In genomic region chr4:3462790-3463415, GRCh38 we compare ENCODE assay signal across 10 cellular contexts. TPM values are rescaled to one million over a fixed set of nuclear protein-coding genes. Genes with fewer than 3 reads are reported as not detected.
A peak's percentile ranks its signal among the peaks of the same experiment; 100 is the strongest.
DNase-seq lines count a peak whose midpoint lies in the region; ATAC-seq and TF ChIP-seq lines count a peak whose summit lies in the region.
"Had no signal": no experiment of that assay in that cellular context is flagged by ENCODE, and none has a peak within 500 bp of the region (broad histone marks: within the 10 kb centered on the region; RNA-seq: fewer than 3 reads in every experiment).

A gene with protein sequence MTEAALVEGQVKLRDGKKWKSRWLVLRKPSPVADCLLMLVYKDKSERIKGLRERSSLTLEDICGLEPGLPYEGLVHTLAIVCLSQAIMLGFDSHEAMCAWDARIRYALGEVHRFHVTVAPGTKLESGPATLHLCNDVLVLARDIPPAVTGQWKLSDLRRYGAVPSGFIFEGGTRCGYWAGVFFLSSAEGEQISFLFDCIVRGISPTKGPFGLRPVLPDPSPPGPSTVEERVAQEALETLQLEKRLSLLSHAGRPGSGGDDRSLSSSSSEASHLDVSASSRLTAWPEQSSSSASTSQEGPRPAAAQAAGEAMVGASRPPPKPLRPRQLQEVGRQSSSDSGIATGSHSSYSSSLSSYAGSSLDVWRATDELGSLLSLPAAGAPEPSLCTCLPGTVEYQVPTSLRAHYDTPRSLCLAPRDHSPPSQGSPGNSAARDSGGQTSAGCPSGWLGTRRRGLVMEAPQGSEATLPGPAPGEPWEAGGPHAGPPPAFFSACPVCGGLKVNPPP (plus strand): TSS chr4:3463306. CDS start chr4:3463376, 70 bp downstream.

- no peaks in the 10 kb centered on the region for H3K4me1 Mint-ChIP-seq in type B pancreatic cell (ENCODE audit: unreplicated experiment)

- H3K9ac ChIP-seq in mesenchymal stem cell (ENCODE audit: low read length): no peak within 1 kb of the TSS

- no peak within 1 kb of the TSS for H3K18ac ChIP-seq in mesenchymal stem cell (ENCODE audit: low read depth in 1 of 2, low read length in 2 of 2)

- no peak within 1 kb of the TSS for H2BK5ac ChIP-seq in mesenchymal stem cell (ENCODE audit: low read depth, low read length, poor library complexity, severe bottlenecking)

- H3K9me3 ChIP-seq in mesenchymal stem cell (ENCODE audit: control insufficient read depth, low read length): no peaks in the 10 kb centered on the region

- no peak within 1 kb of the TSS for H3K23ac ChIP-seq in mesenchymal stem cell (ENCODE audit: low read length in 2 of 2)

- peak within 1 kb of the TSS; percentile 45 for H3K4me3 Mint-ChIP-seq in type B pancreatic cell

- H3K9me3 Mint-ChIP-seq in type B pancreatic cell: peaks cover 5% of the 10 kb centered on the region

- no peak within 1 kb of the TSS for H3K27ac Mint-ChIP-seq in type B pancreatic cell

- H3K36me3 ChIP-seq in mesenchymal stem cell (ENCODE audit: control insufficient read depth in 1 of 2, insufficient read depth in 2 of 2, low read depth in 1 of 2, low read length in 2 of 2): no peaks in the 10 kb centered on the region

- no peak within 1 kb of the TSS for H2BK15ac ChIP-seq in mesenchymal stem cell (ENCODE audit: low read depth, poor library complexity, severe bottlenecking)

- H3K27ac ChIP-seq in mesenchymal stem cell (ENCODE audit: low read length, poor library complexity, severe bottlenecking) (no peak within 1 kb of the TSS), caudate nucleus (ENCODE audit: low read depth, low read length) (no peak within 1 kb of the TSS)

- H3K4me2 ChIP-seq in mesenchymal stem cell (ENCODE audit: low read length, poor library complexity, severe bottlenecking): peak within 1 kb of the TSS; percentile 77

- H3K4me3 ChIP-seq in mesenchymal stem cell (ENCODE audit: insufficient read depth in 1 of 2, low read depth in 1 of 2, low read length in 2 of 2): peak within 1 kb of the TSS in 1 of 2 experiments; percentile 43

- no peak within 1 kb of the TSS for H4K8ac ChIP-seq in mesenchymal stem cell (ENCODE audit: low read length)

- 20% methylated on average over 17 of the region's 44 CpGs for WGBS in mesenchymal stem cell

- H3K36me3 Mint-ChIP-seq in type B pancreatic cell: no peaks in the 10 kb centered on the region

- H3K27me3 ChIP-seq in mesenchymal stem cell (ENCODE audit: control insufficient read depth in 1 of 2, insufficient read depth in 1 of 2, low read length in 2 of 2): peaks cover 46 to 69% of the 10 kb centered on the region in 2 experiments

- peaks cover 22% of the 10 kb centered on the region for H3K27me3 Mint-ChIP-seq in type B pancreatic cell

- ATAC-seq in HG02610 (IDR thresholded peaks at IDR 0.05; ENCODE audit: unreplicated experiment): no peak

- DNase-seq in DMS53 (lab: John Stamatoyannopoulos, UW) (peak; percentile 67), DMS53 treated with DMSO at 0.1 percent for 48 hours (lab: John Stamatoyannopoulos, UW; ENCODE audit: unreplicated experiment) (no peak), cerebellum (ENCODE audit: low spot score) (peak; percentile 68), mesenchymal stem cell (no peak), type B pancreatic cell (ENCODE audit: extremely low spot score, unreplicated experiment) (no peak), occipital lobe (lab: John Stamatoyannopoulos, UW) (no peak), caudate nucleus (lab: John Stamatoyannopoulos, UW) (no peak)
- DNase-seq: NCI-H774 had no signal

- no peak within 1 kb of the TSS for H2AK5ac ChIP-seq in mesenchymal stem cell (ENCODE audit: low read length, severe bottlenecking)

- H3K4me1 ChIP-seq in mesenchymal stem cell (ENCODE audit: control insufficient read depth, insufficient read depth, low read depth, low read length): peaks cover 15% of the 10 kb centered on the region

- peak within 1 kb of the TSS; percentile 15 for H4K91ac ChIP-seq in mesenchymal stem cell (ENCODE audit: low read length)

- no peak within 1 kb of the TSS for H2BK12ac ChIP-seq in mesenchymal stem cell (ENCODE audit: low read length in 2 of 2)

- no peak within 1 kb of the TSS for H2BK120ac ChIP-seq in mesenchymal stem cell (ENCODE audit: low read depth, low read length)

- TF ChIP-seq CTCF in type B pancreatic cell (conservative IDR thresholded peaks at IDR 0.05): no peak

- no peak within 1 kb of the TSS for H2AFZ ChIP-seq in mesenchymal stem cell (ENCODE audit: low read depth, low read length)

- H3K14ac ChIP-seq in mesenchymal stem cell (ENCODE audit: low read length in 2 of 2): no peak within 1 kb of the TSS

- no peak within 1 kb of the TSS for H3K4ac ChIP-seq in mesenchymal stem cell (ENCODE audit: low read depth in 1 of 2, low read length in 2 of 2)

- H3K79me1 ChIP-seq in mesenchymal stem cell (replicated peaks; ENCODE audit: low read length, poor library complexity, severe bottlenecking): no peaks in the 10 kb centered on the region

RNA-seq across cellular contexts. Expression of the gene that starts here (rescaled TPM):
- total RNA-seq in cerebellum (0.54 TPM), type B pancreatic cell (ENCODE audit: low replicate concordance) (0.55 and 0.72 TPM in 2 replicates), occipital lobe (not detected)
- not detected for polyA plus RNA-seq in mesenchymal stem cell (2013, experiment 1 of 2)
- polyA plus RNA-seq in mesenchymal stem cell (2013, experiment 2 of 2): not detected
- total RNA-seq: endothelial cell of umbilical vein had no signal
- polyA plus RNA-seq: endothelial cell of umbilical vein had no signal

Comparison
In these comparisons a context has a peak if more than half of its experiments do, and no peak if none do; other contexts are left out.
1. Peak in DNase-seq in cerebellum; RNA of the gene not detected or under 1 TPM.